Comparison of ENCODE assay signal across 13 cellular contexts in the genomic region with DNA sequence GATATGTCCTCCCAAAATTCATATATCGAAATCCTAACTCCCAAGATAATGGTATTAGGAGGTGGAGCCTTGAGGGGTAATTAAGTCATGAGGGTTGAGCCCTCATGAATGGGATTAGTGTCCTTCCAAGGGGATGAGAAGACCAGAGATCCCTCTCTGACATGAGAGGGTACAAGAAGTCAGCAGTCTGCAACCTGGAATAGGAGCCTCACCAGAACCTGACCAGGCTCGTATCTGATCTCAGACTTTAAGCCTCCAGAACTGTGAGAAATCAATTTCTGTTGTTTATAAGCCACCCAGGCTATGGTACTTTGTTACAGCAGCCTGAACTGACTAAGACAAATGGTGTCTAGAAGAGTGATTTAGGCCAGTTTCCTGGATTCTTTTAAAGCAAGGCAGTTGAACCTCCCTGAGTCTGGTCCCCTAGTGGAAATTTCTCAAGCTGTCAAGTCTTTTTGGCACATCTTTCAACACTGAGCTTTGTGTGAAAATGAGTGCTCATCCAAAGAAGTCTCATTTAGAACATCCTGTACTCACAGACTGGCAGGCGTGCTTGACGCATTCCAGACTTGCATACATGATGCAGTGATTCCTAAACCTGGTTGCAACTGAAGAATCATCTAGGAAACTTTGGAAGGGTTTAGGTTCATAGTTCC.
DNase-seq lines count a peak whose midpoint lies in the region; ATAC-seq and TF ChIP-seq lines count a peak whose summit lies in the region.
"Had no signal": no experiment of that assay in that cellular context is flagged by ENCODE, and none has a peak within 500 bp of the region (broad histone marks: within the 10 kb centered on the region; RNA-seq: fewer than 3 reads in every experiment).

No MANE protein-coding gene starts in this region.

- ATAC-seq in GM21360 (IDR thresholded peaks at IDR 0.05; ENCODE audit: unreplicated experiment) (no peak), HG02798 (IDR thresholded peaks at IDR 0.05; ENCODE audit: poor library complexity, unreplicated experiment) (no peak), GM18868 (IDR thresholded peaks at IDR 0.05; ENCODE audit: unreplicated experiment) (no peak)
- ATAC-seq: activated CD4-positive, CD25-positive, alpha-beta regulatory T cell treated with anti-CD3 and anti-CD28 coated beads, Interleukin-2, amount 50 U/mL, for 24 hours; naive thymus-derived CD8-positive, alpha-beta T cell had no signal

- in situ Hi-C loops in SK-MEL-5 (cut with HindIII; ENCODE audit: low pct_unique_long_range_greater_than_20kb, low sequenced_read_pairs): no loop called here

- TF ChIP-seq EP300 in stomach (IDR thresholded peaks at IDR 0.05): peak; percentile 82

- H3K4me1 ChIP-seq in cardiac muscle cell (ENCODE audit: low read depth) (peaks cover 11% of the 10 kb centered on the region), mesodermal cell (ENCODE audit: control insufficient read depth, insufficient read depth, low read length, poor library complexity, severe bottlenecking) (peaks cover 3% of the 10 kb centered on the region), stomach (no peaks in the 10 kb centered on the region)

- intact Hi-C loops in stomach (cut with DNase I; ENCODE audit: low total_unique reads): no loop called here

- H3K4me3 ChIP-seq in cardiac muscle cell (no peak overlapping the region), mesodermal cell (ENCODE audit: extremely low read depth, insufficient read depth, low read length, poor library complexity, severe bottlenecking) (no peak overlapping the region), stomach (no peak overlapping the region)

- DNase-seq in SK-MEL-5 (ENCODE audit: low read depth, low spot score): peak; percentile 16
- peak; percentile 3 to 80 for DNase-seq in cardiac muscle cell (ENCODE audit: low read depth in 1 of 2, low spot score in 1 of 2)
- DNase-seq in stomach: no peak
- no peak for DNase-seq in NCI-H2196 treated with DMSO at 0.1 percent for 48 hours (lab: John Stamatoyannopoulos, UW; ENCODE audit: unreplicated experiment)
- DNase-seq: activated effector memory CD4-positive, alpha-beta T cell treated with Interleukin-2 at 50 U/mL for 16 hours; H7; naive thymus-derived CD8-positive, alpha-beta T cell; SHP77 treated with DMSO at 0.1 percent for 48 hours had no signal

- no peak for TF ChIP-seq CTCF in cardiac muscle cell (IDR thresholded peaks at IDR 0.05; ENCODE audit: low read depth, low read length)
- TF ChIP-seq CTCF in stomach (IDR thresholded peaks at IDR 0.05): no peak

- TF ChIP-seq POLR2A in stomach (IDR thresholded peaks at IDR 0.05): no peak

- H3K27me3 ChIP-seq in cardiac muscle cell (no peaks in the 10 kb centered on the region), stomach (no peaks in the 10 kb centered on the region)

- H3K9me3 ChIP-seq in cardiac muscle cell (ENCODE audit: low read depth) (no peaks in the 10 kb centered on the region), mesodermal cell (ENCODE audit: control insufficient read depth, low read length) (no peaks in the 10 kb centered on the region), stomach (no peaks in the 10 kb centered on the region)

- 79 to 97% methylated on average over 1 to 3 of the region's 4 CpGs for WGBS in mesodermal cell (ENCODE audit: insufficient coverage in 2 of 2), 2 experiments
- 70 to 75% (median 73%) methylated on average over 4 of the region's 4 CpGs for WGBS in stomach, 5 donors

- H3K36me3 ChIP-seq in cardiac muscle cell (no peaks in the 10 kb centered on the region), mesodermal cell (ENCODE audit: control insufficient read depth, insufficient read depth, low read length) (no peaks in the 10 kb centered on the region), stomach (no peaks in the 10 kb centered on the region)

- peak overlapping the region; percentile 13 for H3K27ac ChIP-seq in cardiac muscle cell
- H3K27ac ChIP-seq in mesodermal cell (ENCODE audit: low read depth, low read length, severe bottlenecking): peak overlapping the region; percentile 31
- peak overlapping the region in 1 of 5 donors; percentile 20 for H3K27ac ChIP-seq in stomach

Comparison
In these comparisons a context has a peak if more than half of its experiments do, and no peak if none do; other contexts are left out.
1. DNase-seq: peak in SK-MEL-5 (single experiment) and cardiac muscle cell (2 of 2); none in stomach (single experiment) and NCI-H2196 treated with DMSO at 0.1 percent for 48 hours (single experiment).